ENCODE assay signal across 1 cellular context in the genomic region with DNA sequence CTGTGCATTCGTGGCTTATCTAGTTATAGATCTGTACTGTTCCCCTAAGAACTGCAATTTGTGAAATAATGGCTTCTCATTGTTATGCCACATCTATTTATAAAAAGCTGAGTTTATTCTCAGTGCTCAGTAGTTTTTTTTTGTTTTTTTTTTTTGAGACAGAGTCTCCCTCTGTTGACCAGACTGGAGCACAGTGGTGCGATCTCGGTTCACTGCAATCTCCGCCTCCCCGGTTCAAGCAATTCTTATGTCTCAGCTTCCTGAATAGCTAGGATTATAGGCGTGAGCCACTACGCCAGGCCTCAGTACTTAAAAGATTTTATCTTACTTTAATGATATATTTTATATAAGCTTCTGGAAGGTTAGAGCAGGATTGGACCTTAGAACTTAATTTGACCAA.
TF ChIP-seq lines count a peak whose summit lies in the region.

No MANE protein-coding gene starts in this region.

TF ChIP-seq in H1, 55 proteins besides CTCF, POLR2A, EP300 and RAD21:
- TF ChIP-seq TAF7 (optimal IDR thresholded peaks at IDR 0.05; ENCODE audit: borderline replicate concordance, low read depth, low read length) (no peak), KDM1A (IDR thresholded peaks at IDR 0.05; ENCODE audit: borderline replicate concordance, low read length) (no peak), CBX8 (IDR thresholded peaks at IDR 0.05; ENCODE audit: borderline replicate concordance, low read depth, low read length) (no peak), JUN (IDR thresholded peaks at IDR 0.05; ENCODE audit: low read depth, low read length) (no peak), KDM4A (IDR thresholded peaks at IDR 0.05; ENCODE audit: low read depth, low read length, severe bottlenecking) (no peak), SP1 (IDR thresholded peaks at IDR 0.05; ENCODE audit: low read depth, low read length) (no peak), CBX5 (IDR thresholded peaks at IDR 0.05; ENCODE audit: low read depth, low read length) (no peak), POU5F1 (IDR thresholded peaks at IDR 0.05; ENCODE audit: low read depth, low read length) (no peak), TCF12 (IDR thresholded peaks at IDR 0.05; ENCODE audit: low read depth, low read length) (no peak)
